21 cellular contexts compared by ENCODE assay signal in genomic region chr12:30015661-30016060, GRCh38.
"Had no signal": no experiment of that assay in that cellular context is flagged by ENCODE, and none has a peak within 500 bp of the region (broad histone marks: within the 10 kb centered on the region; RNA-seq: fewer than 3 reads in every experiment).

No MANE protein-coding gene starts in this region.

- H3K27me3 Mint-ChIP-seq: activated B cell treated with CpG ODN at 0.5 μM for 24 hours; activated naive CD8-positive, alpha-beta T cell treated with anti-CD3 and anti-CD28 coated beads for 36 hours; natural killer cell treated with Interleukin-12 subunit alpha and Interleukin-12 subunit beta and Interleukin-15 and Interleukin-18, amount 100 ng/mL, for 72 hours had no signal

- H3K9me3 Mint-ChIP-seq: activated naive CD8-positive, alpha-beta T cell treated with anti-CD3 and anti-CD28 coated beads for 36 hours; activated T-cell treated with anti-CD3 and anti-CD28 coated beads, Interleukin-2, amount 50 U/mL, for 4 hours; activated T-helper 2 cell treated with anti-CD3 and anti-CD28 coated beads, Interferon-gamma antibody, Interleukin-2, Interleukin-4, amounts not matched to agents 10 μg/mL and 5 μg/mL and 100 μg/mL, durations not matched to agents 14 hours and 24 hours and 36 hours; natural killer cell treated with Interleukin-12 subunit alpha and Interleukin-12 subunit beta and Interleukin-15 and Interleukin-18, amount 100 ng/mL, for 72 hours had no signal

- H3K36me3 Mint-ChIP-seq: activated naive CD8-positive, alpha-beta T cell treated with anti-CD3 and anti-CD28 coated beads for 36 hours; natural killer cell treated with Interleukin-12 subunit alpha and Interleukin-12 subunit beta and Interleukin-15 and Interleukin-18, amount 100 ng/mL, for 72 hours had no signal

- H3K4me3 Mint-ChIP-seq: activated B cell treated with CpG ODN at 0.5 μM for 24 hours; activated naive CD8-positive, alpha-beta T cell treated with anti-CD3 and anti-CD28 coated beads for 36 hours; activated T-cell treated with anti-CD3 and anti-CD28 coated beads, Interleukin-2, amount 50 U/mL, for 4 hours; natural killer cell treated with Interleukin-12 subunit alpha and Interleukin-12 subunit beta and Interleukin-15 and Interleukin-18, amount 100 ng/mL, for 72 hours had no signal

- H3K4me1 Mint-ChIP-seq: activated B cell treated with CpG ODN at 0.5 μM for 24 hours; activated naive CD8-positive, alpha-beta T cell treated with anti-CD3 and anti-CD28 coated beads for 36 hours had no signal

- H3K9me3 ChIP-seq: thoracic aorta, upper lobe of left lung had no signal

- H3K27ac ChIP-seq: thoracic aorta, upper lobe of left lung had no signal

- DNase-seq: activated B cell treated with CpG ODN at 0.5 μM for 24 hours; activated CD4-positive, alpha-beta T cell treated with anti-CD3 and anti-CD28 coated beads for 4 hours; activated CD4-positive, alpha-beta T cell treated with anti-CD3 and anti-CD28 coated beads, Interleukin-2, amount 50 U/mL, for 48 hours; activated CD8-positive, alpha-beta memory T cell treated with anti-CD3 and anti-CD28 coated beads, Interleukin-2, amount 50 U/mL, for 48 hours; activated naive CD4-positive, alpha-beta T cell treated with Interleukin-2 at 50 U/mL for 16 hours; activated naive CD8-positive, alpha-beta T cell treated with anti-CD3 and anti-CD28 coated beads for 36 hours; activated T-cell treated with anti-CD3 and anti-CD28 coated beads, Interleukin-2, amount 50 U/mL, for 4 hours; cortex of kidney; foreskin fibroblast; occipital lobe; posterior cingulate gyrus; small intestine; stimulated activated CD4-positive, alpha-beta T cell treated with anti-CD3 and anti-CD28 coated beads, Interleukin-2, amount 100 ng/mL, for 48 hours; stimulated activated CD8-positive, alpha-beta memory T cell treated with anti-CD3 and anti-CD28 coated beads, Interleukin-4, amount 100 ng/mL, for 48 hours; stimulated activated naive CD4-positive, alpha-beta T cell; T-helper 9 cell; upper lobe of left lung had no signal

- H3K4me1 ChIP-seq: upper lobe of left lung had no signal

- FAIRE-seq: small intestine had no signal

- H3K36me3 ChIP-seq: thoracic aorta, upper lobe of left lung had no signal

- H3K4me3 ChIP-seq: thoracic aorta, upper lobe of left lung had no signal

- H3K27me3 ChIP-seq: upper lobe of left lung had no signal

- ATAC-seq: activated T-cell treated with anti-CD3 and anti-CD28 coated beads, Interleukin-2, amount 50 U/mL, for 4 hours; sciatic nerve had no signal

- H3K27ac Mint-ChIP-seq: activated B cell treated with CpG ODN at 0.5 μM for 24 hours; activated naive CD8-positive, alpha-beta T cell treated with anti-CD3 and anti-CD28 coated beads for 36 hours; activated T-helper 2 cell treated with anti-CD3 and anti-CD28 coated beads, Interferon-gamma antibody, Interleukin-2, Interleukin-4, amounts not matched to agents 10 μg/mL and 5 μg/mL and 100 μg/mL, durations not matched to agents 14 hours and 24 hours and 36 hours; natural killer cell treated with Interleukin-12 subunit alpha and Interleukin-12 subunit beta and Interleukin-15 and Interleukin-18, amount 100 ng/mL, for 72 hours had no signal
